28 cellular contexts compared by ENCODE assay signal in genomic region chr5:63500242-63500641, GRCh38.
"Had no signal": no experiment of that assay in that cellular context is flagged by ENCODE, and none has a peak within 500 bp of the region (broad histone marks: within the 10 kb centered on the region; RNA-seq: fewer than 3 reads in every experiment).

No MANE protein-coding gene starts in this region.

- H3K4me3 ChIP-seq: left lung, lung, neural progenitor cell, psoas muscle, right atrium auricular region, skin epidermis, stomach, testis, thyroid gland, transverse colon, upper lobe of right lung had no signal

- H3K4me1 ChIP-seq: left lung, parathyroid adenoma, psoas muscle, right atrium auricular region, stomach, testis, thyroid gland, transverse colon, upper lobe of right lung had no signal

- H2AFZ ChIP-seq: neural progenitor cell, parathyroid adenoma had no signal

- H3K4me2 ChIP-seq: neural progenitor cell had no signal

- H3K27ac ChIP-seq: left lung, neural progenitor cell, neutrophil, parathyroid adenoma, psoas muscle, right atrium auricular region, skin epidermis, stomach, testis, thyroid gland, transverse colon, upper lobe of right lung had no signal

- H3K27me3 ChIP-seq: left lung, neural progenitor cell, neutrophil, right atrium auricular region, stomach, testis, thyroid gland, transverse colon, upper lobe of right lung had no signal

- H3K36me3 ChIP-seq: left lung, neural progenitor cell, neutrophil, right atrium auricular region, stomach, thyroid gland, transverse colon, upper lobe of right lung had no signal

- H3K9me3 ChIP-seq: neutrophil, psoas muscle, stomach, testis, thyroid gland, upper lobe of right lung had no signal

- DNase-seq: hypothalamus; immature natural killer cell; kidney; left colon; left lung; mesendoderm; naive B cell; natural killer cell; occipital lobe; psoas muscle; stimulated activated CD4-positive, alpha-beta T cell treated with anti-CD3 and anti-CD28 coated beads, Interleukin-12 subunit alpha, Interleukin-12 subunit beta, amount 100 ng/mL, for 4 hours; stimulated activated CD4-positive, alpha-beta T cell treated with anti-CD3 and anti-CD28 coated beads, Interleukin-15, amount 100 ng/mL, for 24 hours; stimulated activated CD4-positive, alpha-beta T cell treated with anti-CD3 and anti-CD28 coated beads, Interleukin-2, amount 100 ng/mL, for 24 hours; stimulated activated CD4-positive, alpha-beta T cell treated with anti-CD3 and anti-CD28 coated beads, Interleukin-4, amount 100 ng/mL, for 1 hour; stimulated activated naive B cell treated with anti-CD40 and anti-IgM and Interleukin-4, amounts not matched to agents 10 μg/mL and 1 μg/mL and 100 μg/mL, for 72 hours; stimulated activated naive CD8-positive, alpha-beta T cell treated with anti-CD3 and anti-CD28 coated beads, Interleukin-15, Interleukin-2, amounts not matched to agents 100 U/mL and 50 U/mL, for 24 hours; stomach; testis; thyroid gland; transverse colon; upper lobe of right lung had no signal

- H3K9ac ChIP-seq: neural progenitor cell, parathyroid adenoma had no signal

- H3K79me2 ChIP-seq: parathyroid adenoma had no signal

- ATAC-seq: left colon; left lung; natural killer cell; psoas muscle; sciatic nerve; stimulated activated naive B cell treated with anti-CD40 and anti-IgM and Interleukin-4, amounts not matched to agents 10 μg/mL and 1 μg/mL and 100 μg/mL, for 72 hours; stimulated activated naive CD8-positive, alpha-beta T cell treated with anti-CD3 and anti-CD28 coated beads, Interleukin-15, Interleukin-2, amounts not matched to agents 100 U/mL and 50 U/mL, for 24 hours; upper lobe of right lung had no signal
